8 cellular contexts compared by ENCODE assay signal in the genomic region with DNA sequence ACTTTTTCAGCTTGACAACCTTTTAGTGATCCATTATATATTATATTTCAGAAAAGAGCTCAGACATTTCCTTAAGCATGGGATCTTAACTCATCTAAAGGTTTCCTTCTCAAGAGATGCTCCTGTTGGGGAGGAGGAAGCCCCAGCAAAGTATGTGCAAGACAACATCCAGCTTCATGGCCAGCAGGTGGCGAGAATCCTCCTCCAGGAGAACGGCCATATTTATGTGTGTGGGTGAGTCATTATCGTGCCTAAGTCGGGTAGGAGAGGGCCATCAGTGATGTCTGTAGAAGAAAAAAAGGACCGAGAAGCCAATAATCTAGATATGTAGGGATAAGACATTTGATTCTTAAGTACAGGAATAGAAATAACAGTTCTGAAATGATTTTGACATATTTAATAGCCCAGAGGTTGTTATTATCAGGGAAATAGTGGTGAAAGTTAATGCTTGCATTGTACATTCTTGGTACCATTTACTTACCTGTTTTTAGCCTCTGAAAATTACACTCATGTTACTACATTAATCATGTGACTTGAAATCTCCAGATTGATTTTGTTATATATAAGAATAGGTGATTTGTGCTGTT. TPM values are rescaled to one million over a fixed set of nuclear protein-coding genes. Genes with fewer than 3 reads are reported as not detected.
DNase-seq lines count a peak whose midpoint lies in the region; ATAC-seq and TF ChIP-seq lines count a peak whose summit lies in the region.

No MANE protein-coding gene starts in this region.

- no peak for TF ChIP-seq EP300 in upper lobe of left lung (IDR thresholded peaks at IDR 0.05)

- H3K4me1 ChIP-seq in upper lobe of left lung (peaks cover 0 to 6% (median 0%) of the 10 kb centered on the region in 4 donors), SJCRH30 (no peaks in the 10 kb centered on the region)

- H3K27ac ChIP-seq in upper lobe of left lung (no peak overlapping the region), SJCRH30 (no peak overlapping the region)

- H3K27me3 ChIP-seq in upper lobe of left lung (no peaks in the 10 kb centered on the region), SJCRH30 (no peaks in the 10 kb centered on the region)

- H3K36me3 ChIP-seq in upper lobe of left lung (peaks cover 48 to 98% (median 72%) of the 10 kb centered on the region in 4 donors), SJCRH30 (peaks cover 20% of the 10 kb centered on the region)

- H3K9me3 ChIP-seq in upper lobe of left lung (no peaks in the 10 kb centered on the region), SJCRH30 (replicated peaks) (no peaks in the 10 kb centered on the region)

- H3K4me3 ChIP-seq in upper lobe of left lung (no peak overlapping the region), SJCRH30 (no peak overlapping the region)

- 85% methylated on average over 5 of the region's 5 CpGs for WGBS in upper lobe of left lung, 2 donors

- ATAC-seq in HG03159 (IDR thresholded peaks at IDR 0.05; ENCODE audit: unreplicated experiment) (peak; percentile 77), SK-N-SH treated with all-trans-retinoic acid at 6 μM for 48 hours (peak; percentile 91), upper lobe of left lung (ENCODE audit: low FRiP score in 2 of 2) (no peak)

- DNase-seq in NCI-H2227 (lab: John Stamatoyannopoulos, UW; ENCODE audit: unreplicated experiment): peak; percentile 16
- DNase-seq in NCI-H2227 treated with DMSO at 0.1 percent for 48 hours (lab: John Stamatoyannopoulos, UW): no peak
- peak; percentile 56 to 65 for DNase-seq in erythroblast (lab: John Stamatoyannopoulos, UW)
- DNase-seq in upper lobe of left lung: no peak
- no peak for DNase-seq in SJCRH30
- no peak for DNase-seq in KG1 (lab: John Stamatoyannopoulos, UW)

- TF ChIP-seq CTCF in upper lobe of left lung (IDR thresholded peaks at IDR 0.05): no peak

- TF ChIP-seq POLR2A in erythroblast (IDR thresholded peaks at IDR 0.05; ENCODE audit: low read length): no peak
- TF ChIP-seq POLR2A in upper lobe of left lung (IDR thresholded peaks at IDR 0.05): no peak

TF ChIP-seq in SK-N-SH treated with all-trans-retinoic acid at 6 μM for 48 hours, 23 proteins besides CTCF, POLR2A, EP300 and RAD21:
- no peak for TF ChIP-seq PPARA (CRISPR knock-in tag; IDR thresholded peaks at IDR 0.05; ENCODE audit: borderline replicate concordance)
- TF ChIP-seq, protein P1, sequence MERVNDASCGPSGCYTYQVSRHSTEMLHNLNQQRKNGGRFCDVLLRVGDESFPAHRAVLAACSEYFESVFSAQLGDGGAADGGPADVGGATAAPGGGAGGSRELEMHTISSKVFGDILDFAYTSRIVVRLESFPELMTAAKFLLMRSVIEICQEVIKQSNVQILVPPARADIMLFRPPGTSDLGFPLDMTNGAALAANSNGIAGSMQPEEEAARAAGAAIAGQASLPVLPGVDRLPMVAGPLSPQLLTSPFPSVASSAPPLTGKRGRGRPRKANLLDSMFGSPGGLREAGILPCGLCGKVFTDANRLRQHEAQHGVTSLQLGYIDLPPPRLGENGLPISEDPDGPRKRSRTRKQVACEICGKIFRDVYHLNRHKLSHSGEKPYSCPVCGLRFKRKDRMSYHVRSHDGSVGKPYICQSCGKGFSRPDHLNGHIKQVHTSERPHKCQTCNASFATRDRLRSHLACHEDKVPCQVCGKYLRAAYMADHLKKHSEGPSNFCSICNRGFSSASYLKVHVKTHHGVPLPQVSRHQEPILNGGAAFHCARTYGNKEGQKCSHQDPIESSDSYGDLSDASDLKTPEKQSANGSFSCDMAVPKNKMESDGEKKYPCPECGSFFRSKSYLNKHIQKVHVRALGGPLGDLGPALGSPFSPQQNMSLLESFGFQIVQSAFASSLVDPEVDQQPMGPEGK (CRISPR knock-in tag; IDR thresholded peaks at IDR 0.05; ENCODE audit: borderline replicate concordance): no peak
- no peak for TF ChIP-seq ZNF565 (CRISPR knock-in tag; conservative IDR thresholded peaks at IDR 0.05; ENCODE audit: low read depth)
- no peak for TF ChIP-seq ZNF8 (CRISPR knock-in tag; IDR thresholded peaks at IDR 0.05)
- no peak for TF ChIP-seq ZFP3 (CRISPR knock-in tag; IDR thresholded peaks at IDR 0.05)
- TF ChIP-seq ISL1 (CRISPR knock-in tag; IDR thresholded peaks at IDR 0.05): no peak
- TF ChIP-seq ZNF70 (CRISPR knock-in tag; IDR thresholded peaks at IDR 0.05): no peak
- TF ChIP-seq, protein P2, sequence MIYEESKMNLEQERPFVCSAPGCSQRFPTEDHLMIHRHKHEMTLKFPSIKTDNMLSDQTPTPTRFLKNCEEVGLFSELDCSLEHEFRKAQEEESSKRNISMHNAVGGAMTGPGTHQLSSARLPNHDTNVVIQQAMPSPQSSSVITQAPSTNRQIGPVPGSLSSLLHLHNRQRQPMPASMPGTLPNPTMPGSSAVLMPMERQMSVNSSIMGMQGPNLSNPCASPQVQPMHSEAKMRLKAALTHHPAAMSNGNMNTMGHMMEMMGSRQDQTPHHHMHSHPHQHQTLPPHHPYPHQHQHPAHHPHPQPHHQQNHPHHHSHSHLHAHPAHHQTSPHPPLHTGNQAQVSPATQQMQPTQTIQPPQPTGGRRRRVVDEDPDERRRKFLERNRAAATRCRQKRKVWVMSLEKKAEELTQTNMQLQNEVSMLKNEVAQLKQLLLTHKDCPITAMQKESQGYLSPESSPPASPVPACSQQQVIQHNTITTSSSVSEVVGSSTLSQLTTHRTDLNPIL (CRISPR knock-in tag; IDR thresholded peaks at IDR 0.05; ENCODE audit: low read depth): no peak
- TF ChIP-seq, protein P3, sequence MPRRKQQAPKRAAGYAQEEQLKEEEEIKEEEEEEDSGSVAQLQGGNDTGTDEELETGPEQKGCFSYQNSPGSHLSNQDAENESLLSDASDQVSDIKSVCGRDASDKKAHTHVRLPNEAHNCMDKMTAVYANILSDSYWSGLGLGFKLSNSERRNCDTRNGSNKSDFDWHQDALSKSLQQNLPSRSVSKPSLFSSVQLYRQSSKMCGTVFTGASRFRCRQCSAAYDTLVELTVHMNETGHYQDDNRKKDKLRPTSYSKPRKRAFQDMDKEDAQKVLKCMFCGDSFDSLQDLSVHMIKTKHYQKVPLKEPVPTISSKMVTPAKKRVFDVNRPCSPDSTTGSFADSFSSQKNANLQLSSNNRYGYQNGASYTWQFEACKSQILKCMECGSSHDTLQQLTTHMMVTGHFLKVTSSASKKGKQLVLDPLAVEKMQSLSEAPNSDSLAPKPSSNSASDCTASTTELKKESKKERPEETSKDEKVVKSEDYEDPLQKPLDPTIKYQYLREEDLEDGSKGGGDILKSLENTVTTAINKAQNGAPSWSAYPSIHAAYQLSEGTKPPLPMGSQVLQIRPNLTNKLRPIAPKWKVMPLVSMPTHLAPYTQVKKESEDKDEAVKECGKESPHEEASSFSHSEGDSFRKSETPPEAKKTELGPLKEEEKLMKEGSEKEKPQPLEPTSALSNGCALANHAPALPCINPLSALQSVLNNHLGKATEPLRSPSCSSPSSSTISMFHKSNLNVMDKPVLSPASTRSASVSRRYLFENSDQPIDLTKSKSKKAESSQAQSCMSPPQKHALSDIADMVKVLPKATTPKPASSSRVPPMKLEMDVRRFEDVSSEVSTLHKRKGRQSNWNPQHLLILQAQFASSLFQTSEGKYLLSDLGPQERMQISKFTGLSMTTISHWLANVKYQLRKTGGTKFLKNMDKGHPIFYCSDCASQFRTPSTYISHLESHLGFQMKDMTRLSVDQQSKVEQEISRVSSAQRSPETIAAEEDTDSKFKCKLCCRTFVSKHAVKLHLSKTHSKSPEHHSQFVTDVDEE (CRISPR knock-in tag; IDR thresholded peaks at IDR 0.05): no peak

RNA-seq across cellular contexts. Expression of a gene that starts 28.2 kb away (rescaled TPM):
- 100 to 1,000 TPM in 3 of 6 donors, 10 to 100 TPM in 3; 91.1 to 157 (median 105) TPM for total RNA-seq in upper lobe of left lung
- total RNA-seq in SJCRH30 (2014; rRNA removed; shearing (Covaris generic)): 29.4 and 31.7 TPM in 2 replicates

RNA-seq across cellular contexts. Expression of a gene that starts 28.3 kb away (rescaled TPM):
- 10 to 100 TPM in 3 of 6 donors, 1 to 10 TPM in 3; 1.6 to 21.0 (median 10.6) TPM for total RNA-seq in upper lobe of left lung
- 16.9 TPM in 2 replicates for total RNA-seq in SJCRH30 (2014; rRNA removed; shearing (Covaris generic))

RNA-seq across cellular contexts. Expression of a gene that starts 46.2 kb away (rescaled TPM):
- total RNA-seq in upper lobe of left lung: 10 to 100 TPM in 1 of 6 donors, 1 to 10 TPM in 4, under 1 TPM in 1; 0.54 to 11.3 (median 6.0) TPM
- 0.20 TPM in 1 of 2 replicates, not detected in the other for total RNA-seq in SJCRH30 (2014; rRNA removed; shearing (Covaris generic))

Comparison
In these comparisons a context has a peak if more than half of its experiments do, and no peak if none do; other contexts are left out.
1. DNase-seq: peak in NCI-H2227 (single experiment) and erythroblast (2 of 2); none in NCI-H2227 treated with DMSO at 0.1 percent for 48 hours (single experiment), upper lobe of left lung (0 of 2), SJCRH30 (0 of 2) and KG1 (single experiment).
2. ATAC-seq: peak in HG03159 (single experiment) and SK-N-SH treated with all-trans-retinoic acid at 6 μM for 48 hours (single experiment); none in upper lobe of left lung (0 of 2).